ENCODE assay signal across 1 cellular context in genomic region chr2:101253713-101254085, GRCh38.
A peak's percentile ranks its signal among the peaks of the same experiment; 100 is the strongest.
TF ChIP-seq lines count a peak whose summit lies in the region.

No MANE protein-coding gene starts in this region.

TF ChIP-seq in HepG2, 621 proteins besides CTCF, POLR2A, EP300 and RAD21 (continues in another document):
- TF ChIP-seq HMG20A (CRISPR knock-in tag; IDR thresholded peaks at IDR 0.05; ENCODE audit: borderline replicate concordance): no peak
- TF ChIP-seq NFIC (IDR thresholded peaks at IDR 0.05; ENCODE audit: low read length): 0 out of 2 replicates have a peak, but pooled peaks have one; percentile 33
- TF ChIP-seq, protein P1, sequence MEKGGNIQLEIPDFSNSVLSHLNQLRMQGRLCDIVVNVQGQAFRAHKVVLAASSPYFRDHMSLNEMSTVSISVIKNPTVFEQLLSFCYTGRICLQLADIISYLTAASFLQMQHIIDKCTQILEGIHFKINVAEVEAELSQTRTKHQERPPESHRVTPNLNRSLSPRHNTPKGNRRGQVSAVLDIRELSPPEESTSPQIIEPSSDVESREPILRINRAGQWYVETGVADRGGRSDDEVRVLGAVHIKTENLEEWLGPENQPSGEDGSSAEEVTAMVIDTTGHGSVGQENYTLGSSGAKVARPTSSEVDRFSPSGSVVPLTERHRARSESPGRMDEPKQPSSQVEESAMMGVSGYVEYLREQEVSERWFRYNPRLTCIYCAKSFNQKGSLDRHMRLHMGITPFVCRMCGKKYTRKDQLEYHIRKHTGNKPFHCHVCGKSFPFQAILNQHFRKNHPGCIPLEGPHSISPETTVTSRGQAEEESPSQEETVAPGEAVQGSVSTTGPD (CRISPR knock-in tag; IDR thresholded peaks at IDR 0.05): 0 out of 2 replicates have a peak, but pooled peaks have one; percentile 28
- no peak for TF ChIP-seq ZNF496 (CRISPR knock-in tag; IDR thresholded peaks at IDR 0.05; ENCODE audit: insufficient replicate concordance)
- no peak for TF ChIP-seq ZNF276 (CRISPR knock-in tag; IDR thresholded peaks at IDR 0.05; ENCODE audit: low read depth)
- no peak for TF ChIP-seq ZNF574 (CRISPR knock-in tag; IDR thresholded peaks at IDR 0.05)
- no peak for TF ChIP-seq ELF4 (CRISPR knock-in tag; IDR thresholded peaks at IDR 0.05; ENCODE audit: borderline replicate concordance)
- no peak for TF ChIP-seq ZNF441 (CRISPR knock-in tag; IDR thresholded peaks at IDR 0.05; ENCODE audit: borderline replicate concordance)
- no peak for TF ChIP-seq XBP1 (CRISPR knock-in tag; IDR thresholded peaks at IDR 0.05)
- no peak for TF ChIP-seq ZNF570 (CRISPR knock-in tag; IDR thresholded peaks at IDR 0.05; ENCODE audit: borderline replicate concordance)
- TF ChIP-seq, protein P2, sequence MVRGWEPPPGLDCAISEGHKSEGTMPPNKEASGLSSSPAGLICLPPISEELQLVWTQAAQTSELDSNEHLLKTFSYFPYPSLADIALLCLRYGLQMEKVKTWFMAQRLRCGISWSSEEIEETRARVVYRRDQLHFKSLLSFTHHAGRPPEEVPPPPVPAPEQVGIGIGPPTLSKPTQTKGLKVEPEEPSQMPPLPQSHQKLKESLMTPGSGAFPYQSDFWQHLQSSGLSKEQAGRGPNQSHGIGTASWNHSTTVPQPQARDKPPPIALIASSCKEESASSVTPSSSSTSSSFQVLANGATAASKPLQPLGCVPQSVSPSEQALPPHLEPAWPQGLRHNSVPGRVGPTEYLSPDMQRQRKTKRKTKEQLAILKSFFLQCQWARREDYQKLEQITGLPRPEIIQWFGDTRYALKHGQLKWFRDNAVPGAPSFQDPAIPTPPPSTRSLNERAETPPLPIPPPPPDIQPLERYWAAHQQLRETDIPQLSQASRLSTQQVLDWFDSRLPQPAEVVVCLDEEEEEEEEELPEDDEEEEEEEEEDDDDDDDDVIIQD (CRISPR knock-in tag; IDR thresholded peaks at IDR 0.05; ENCODE audit: low read depth): no peak
- TF ChIP-seq HINFP (CRISPR knock-in tag; IDR thresholded peaks at IDR 0.05; ENCODE audit: low read depth): no peak
- TF ChIP-seq ZNF350 (CRISPR knock-in tag; IDR thresholded peaks at IDR 0.05; ENCODE audit: borderline replicate concordance, low read depth): no peak
- TF ChIP-seq AFF4 (CRISPR knock-in tag; IDR thresholded peaks at IDR 0.05): no peak
- TF ChIP-seq NPAS2 (CRISPR knock-in tag; IDR thresholded peaks at IDR 0.05; ENCODE audit: borderline replicate concordance): no peak
- TF ChIP-seq, protein P3, sequence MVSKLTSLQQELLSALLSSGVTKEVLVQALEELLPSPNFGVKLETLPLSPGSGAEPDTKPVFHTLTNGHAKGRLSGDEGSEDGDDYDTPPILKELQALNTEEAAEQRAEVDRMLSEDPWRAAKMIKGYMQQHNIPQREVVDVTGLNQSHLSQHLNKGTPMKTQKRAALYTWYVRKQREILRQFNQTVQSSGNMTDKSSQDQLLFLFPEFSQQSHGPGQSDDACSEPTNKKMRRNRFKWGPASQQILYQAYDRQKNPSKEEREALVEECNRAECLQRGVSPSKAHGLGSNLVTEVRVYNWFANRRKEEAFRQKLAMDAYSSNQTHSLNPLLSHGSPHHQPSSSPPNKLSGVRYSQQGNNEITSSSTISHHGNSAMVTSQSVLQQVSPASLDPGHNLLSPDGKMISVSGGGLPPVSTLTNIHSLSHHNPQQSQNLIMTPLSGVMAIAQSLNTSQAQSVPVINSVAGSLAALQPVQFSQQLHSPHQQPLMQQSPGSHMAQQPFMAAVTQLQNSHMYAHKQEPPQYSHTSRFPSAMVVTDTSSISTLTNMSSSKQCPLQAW (CRISPR knock-in tag; IDR thresholded peaks at IDR 0.05): peak; percentile 54; the same call in 1 of the 2 replicates
- no peak for TF ChIP-seq ZNF768 (CRISPR knock-in tag; IDR thresholded peaks at IDR 0.05)
- no peak for TF ChIP-seq ARID4A (CRISPR knock-in tag; IDR thresholded peaks at IDR 0.05; ENCODE audit: borderline replicate concordance)
- TF ChIP-seq YEATS2 (CRISPR knock-in tag; IDR thresholded peaks at IDR 0.05; ENCODE audit: borderline replicate concordance): no peak
- TF ChIP-seq KLF9 (CRISPR knock-in tag; IDR thresholded peaks at IDR 0.05; ENCODE audit: low read depth): no peak
- TF ChIP-seq, protein P4, sequence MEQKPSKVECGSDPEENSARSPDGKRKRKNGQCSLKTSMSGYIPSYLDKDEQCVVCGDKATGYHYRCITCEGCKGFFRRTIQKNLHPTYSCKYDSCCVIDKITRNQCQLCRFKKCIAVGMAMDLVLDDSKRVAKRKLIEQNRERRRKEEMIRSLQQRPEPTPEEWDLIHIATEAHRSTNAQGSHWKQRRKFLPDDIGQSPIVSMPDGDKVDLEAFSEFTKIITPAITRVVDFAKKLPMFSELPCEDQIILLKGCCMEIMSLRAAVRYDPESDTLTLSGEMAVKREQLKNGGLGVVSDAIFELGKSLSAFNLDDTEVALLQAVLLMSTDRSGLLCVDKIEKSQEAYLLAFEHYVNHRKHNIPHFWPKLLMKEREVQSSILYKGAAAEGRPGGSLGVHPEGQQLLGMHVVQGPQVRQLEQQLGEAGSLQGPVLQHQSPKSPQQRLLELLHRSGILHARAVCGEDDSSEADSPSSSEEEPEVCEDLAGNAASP (CRISPR knock-in tag; IDR thresholded peaks at IDR 0.05; ENCODE audit: borderline replicate concordance): no peak
- peak; percentile 12; the same call in 1 of the 2 replicates for TF ChIP-seq DMAP1 (CRISPR knock-in tag; IDR thresholded peaks at IDR 0.05)
- TF ChIP-seq SAP130 (CRISPR knock-in tag; IDR thresholded peaks at IDR 0.05; ENCODE audit: low read depth): peak; percentile 8; the same call in 1 of the 2 replicates
- TF ChIP-seq NONO (IDR thresholded peaks at IDR 0.05): no peak
- TF ChIP-seq NONO (CRISPR knock-in tag; conservative IDR thresholded peaks at IDR 0.05): no peak
- no peak for TF ChIP-seq SMYD3 (CRISPR knock-in tag; IDR thresholded peaks at IDR 0.05)
- no peak for TF ChIP-seq KDM2A (CRISPR knock-in tag; IDR thresholded peaks at IDR 0.05; ENCODE audit: borderline replicate concordance, low read depth)
- TF ChIP-seq TGIF2 (CRISPR knock-in tag; IDR thresholded peaks at IDR 0.05): 0 out of 2 replicates have a peak, but pooled peaks have one; percentile 25
- no peak for TF ChIP-seq FOXK2 (IDR thresholded peaks at IDR 0.05)
- no peak; the same call in 1 of the 2 replicates for TF ChIP-seq KLF11 (CRISPR knock-in tag; IDR thresholded peaks at IDR 0.05)
- TF ChIP-seq ZNF329 (CRISPR knock-in tag; IDR thresholded peaks at IDR 0.05; ENCODE audit: low read depth): no peak
- no peak for TF ChIP-seq LRRFIP1 (CRISPR knock-in tag; conservative IDR thresholded peaks at IDR 0.05)
- TF ChIP-seq NFE2 (CRISPR knock-in tag; IDR thresholded peaks at IDR 0.05): no peak
- TF ChIP-seq TEAD2 (CRISPR knock-in tag; IDR thresholded peaks at IDR 0.05): no peak
